Comparison of ENCODE assay signal across 9 cellular contexts in the genomic region with DNA sequence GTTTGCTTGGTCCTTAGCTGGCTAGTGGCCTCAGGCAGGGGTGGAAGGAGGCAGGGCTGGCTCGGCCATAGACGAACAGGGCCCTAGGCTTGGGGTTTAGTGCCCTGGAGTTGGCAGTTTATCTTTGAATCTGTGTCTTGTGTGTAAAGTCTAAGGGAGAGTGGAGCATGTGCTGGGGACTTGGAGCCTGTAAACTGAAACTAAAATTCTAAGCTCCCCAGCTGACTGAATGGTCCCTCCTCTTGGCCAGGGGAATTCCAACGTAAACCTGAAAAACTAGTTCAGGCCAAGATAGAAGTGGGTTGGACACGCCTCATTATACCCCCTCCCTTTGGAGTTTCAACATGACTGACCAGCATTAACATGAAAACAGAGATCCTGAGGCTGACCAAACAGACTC. TPM values are rescaled to one million over a fixed set of nuclear protein-coding genes. Genes with fewer than 3 reads are reported as not detected.
DNase-seq lines count a peak whose midpoint lies in the region; ATAC-seq and TF ChIP-seq lines count a peak whose summit lies in the region.
"Had no signal": no experiment of that assay in that cellular context is flagged by ENCODE, and none has a peak within 500 bp of the region (broad histone marks: within the 10 kb centered on the region; RNA-seq: fewer than 3 reads in every experiment).

No MANE protein-coding gene starts in this region.

- no peaks in the 10 kb centered on the region for H3K4me1 Mint-ChIP-seq in activated T-helper 17 cell treated with anti-CD3 and anti-CD28 coated beads, Interleukin-2, amount 50 U/mL, for 72 hours
- peaks cover 2% of the 10 kb centered on the region for H3K4me1 Mint-ChIP-seq in activated CD8-positive, alpha-beta memory T cell treated with anti-CD3 and anti-CD28 coated beads, Interleukin-2, amount 10 ng/mL, durations not matched to agents 7 days and 5 days
- no peaks in the 10 kb centered on the region for H3K4me1 Mint-ChIP-seq in activated naive CD4-positive, alpha-beta T cell treated with anti-CD3 and anti-CD28 coated beads for 36 hours (ENCODE audit: low read depth)

- H3K27ac ChIP-seq in lung (ENCODE audit: low read depth in 1 of 2, low read length in 1 of 2) = peak overlapping the region in 1 of 2 donors; percentile 92

- TF ChIP-seq CTCF in lung (IDR thresholded peaks at IDR 0.05; ENCODE audit: control extremely low read depth, extremely low read depth) = no peak

- H3K36me3 ChIP-seq in lung (ENCODE audit: control insufficient read depth in 2 of 2, insufficient read depth in 2 of 2, low read length in 2 of 2) = no peaks in the 10 kb centered on the region

- no peak overlapping the region for H3K4me3 ChIP-seq in lung

- no peaks in the 10 kb centered on the region for H3K27me3 ChIP-seq in lung (ENCODE audit: control insufficient read depth, insufficient read depth)

- peak; percentile 18 for TF ChIP-seq POLR2A in GM19099 (IDR thresholded peaks at IDR 0.05; ENCODE audit: extremely low read depth, insufficient read length, low read depth)

- H3K27ac Mint-ChIP-seq in activated T-helper 17 cell treated with anti-CD3 and anti-CD28 coated beads, Interleukin-2, amount 50 U/mL, for 72 hours = peak overlapping the region; percentile 34
- H3K27ac Mint-ChIP-seq in activated CD8-positive, alpha-beta memory T cell treated with anti-CD3 and anti-CD28 coated beads, Interleukin-2, amount 10 ng/mL, durations not matched to agents 7 days and 5 days = no peak overlapping the region
- no peak overlapping the region for H3K27ac Mint-ChIP-seq in activated naive CD4-positive, alpha-beta T cell treated with anti-CD3 and anti-CD28 coated beads for 36 hours

- H3K27me3 Mint-ChIP-seq in activated T-helper 17 cell treated with anti-CD3 and anti-CD28 coated beads, Interleukin-2, amount 50 U/mL, for 72 hours = peaks cover 4% of the 10 kb centered on the region
- peaks cover 3% of the 10 kb centered on the region for H3K27me3 Mint-ChIP-seq in activated CD8-positive, alpha-beta memory T cell treated with anti-CD3 and anti-CD28 coated beads, Interleukin-2, amount 10 ng/mL, durations not matched to agents 7 days and 5 days
- peaks cover 13% of the 10 kb centered on the region for H3K27me3 Mint-ChIP-seq in activated naive CD4-positive, alpha-beta T cell treated with anti-CD3 and anti-CD28 coated beads for 36 hours (ENCODE audit: low read depth)

- DNase-seq in lung (ENCODE audit: low spot score) = peak; percentile 71
- no peak for DNase-seq in stimulated activated naive CD4-positive, alpha-beta T cell (lab: John Stamatoyannopoulos, UW)
- no peak for DNase-seq in NCI-H187 treated with DMSO at 0.1 percent for 48 hours (lab: John Stamatoyannopoulos, UW)
- DNase-seq in activated CD8-positive, alpha-beta memory T cell treated with anti-CD3 and anti-CD28 coated beads, Interleukin-2, amount 10 ng/mL, durations not matched to agents 7 days and 5 days = no peak
- no peak for DNase-seq in activated naive CD4-positive, alpha-beta T cell treated with anti-CD3 and anti-CD28 coated beads for 36 hours

- no peaks in the 10 kb centered on the region for H3K36me3 Mint-ChIP-seq in activated T-helper 17 cell treated with anti-CD3 and anti-CD28 coated beads, Interleukin-2, amount 50 U/mL, for 72 hours (ENCODE audit: low read depth)
- H3K36me3 Mint-ChIP-seq in activated CD8-positive, alpha-beta memory T cell treated with anti-CD3 and anti-CD28 coated beads, Interleukin-2, amount 10 ng/mL, durations not matched to agents 7 days and 5 days = no peaks in the 10 kb centered on the region
- peaks cover 1% of the 10 kb centered on the region for H3K36me3 Mint-ChIP-seq in activated naive CD4-positive, alpha-beta T cell treated with anti-CD3 and anti-CD28 coated beads for 36 hours (ENCODE audit: low read depth)

- ATAC-seq in HG02981 (IDR thresholded peaks at IDR 0.05; ENCODE audit: unreplicated experiment) (peak; percentile 84), lung (ENCODE audit: insufficient read depth, low FRiP score) (peak; percentile 50)
- ATAC-seq in activated T-helper 17 cell treated with anti-CD3 and anti-CD28 coated beads, Interleukin-2, amount 50 U/mL, for 72 hours (replicated peaks) = peak; percentile 66
- ATAC-seq in activated CD8-positive, alpha-beta memory T cell treated with anti-CD3 and anti-CD28 coated beads, Interleukin-2, amount 10 ng/mL, durations not matched to agents 7 days and 5 days = no peak

- peaks cover 0 to 26% of the 10 kb centered on the region in 2 donors for H3K4me1 ChIP-seq in lung (ENCODE audit: control insufficient read depth in 2 of 2, insufficient read depth in 2 of 2, low read length in 2 of 2)

- H3K4me3 Mint-ChIP-seq in activated T-helper 17 cell treated with anti-CD3 and anti-CD28 coated beads, Interleukin-2, amount 50 U/mL, for 72 hours = no peak overlapping the region
- H3K4me3 Mint-ChIP-seq in activated CD8-positive, alpha-beta memory T cell treated with anti-CD3 and anti-CD28 coated beads, Interleukin-2, amount 10 ng/mL, durations not matched to agents 7 days and 5 days = no peak overlapping the region
- no peak overlapping the region for H3K4me3 Mint-ChIP-seq in activated naive CD4-positive, alpha-beta T cell treated with anti-CD3 and anti-CD28 coated beads for 36 hours

- no peaks in the 10 kb centered on the region for H3K9me3 Mint-ChIP-seq in activated T-helper 17 cell treated with anti-CD3 and anti-CD28 coated beads, Interleukin-2, amount 50 U/mL, for 72 hours
- H3K9me3 Mint-ChIP-seq in activated CD8-positive, alpha-beta memory T cell treated with anti-CD3 and anti-CD28 coated beads, Interleukin-2, amount 10 ng/mL, durations not matched to agents 7 days and 5 days (ENCODE audit: low read depth) = peaks cover 12% of the 10 kb centered on the region
- H3K9me3 Mint-ChIP-seq in activated naive CD4-positive, alpha-beta T cell treated with anti-CD3 and anti-CD28 coated beads for 36 hours = peaks cover 9% of the 10 kb centered on the region

- intact Hi-C loops in activated naive CD4-positive, alpha-beta T cell treated with anti-CD3 and anti-CD28 coated beads for 36 hours (cut with micrococcal nuclease) = no loop called here

- peaks cover 0 to under 1% of the 10 kb centered on the region in 2 donors for H3K9me3 ChIP-seq in lung (ENCODE audit: control insufficient read depth in 2 of 2, insufficient read depth in 1 of 2, low read length in 1 of 2)

- WGBS in lung, 2 donors = 24 to 41% methylated on average over 4 of the region's 4 CpGs

- CTCF ChIA-PET in activated CD8-positive, alpha-beta memory T cell treated with anti-CD3 and anti-CD28 coated beads, Interleukin-2, amount 10 ng/mL, durations not matched to agents 7 days and 5 days (lab: Charles Lee) = no interaction called here
- CTCF ChIA-PET in activated naive CD4-positive, alpha-beta T cell treated with anti-CD3 and anti-CD28 coated beads for 36 hours (lab: Charles Lee) = no interaction called here

RNA-seq across cellular contexts. Expression of gene GPR78, which starts 46.1 kb away (rescaled TPM):
- total RNA-seq in activated T-helper 17 cell treated with anti-CD3 and anti-CD28 coated beads, Interleukin-2, amount 50 U/mL, for 72 hours = not detected
- under 1 TPM in 1 of 2 donors, not detected in 1; 0.28 TPM for total RNA-seq in lung
- under 1 TPM in 1 of 2 donors, not detected in 1; 0.05 TPM for polyA plus RNA-seq in lung
- not detected for total RNA-seq in activated CD8-positive, alpha-beta memory T cell treated with anti-CD3 and anti-CD28 coated beads, Interleukin-2, amount 10 ng/mL, durations not matched to agents 7 days and 5 days
- total RNA-seq in activated naive CD4-positive, alpha-beta T cell treated with anti-CD3 and anti-CD28 coated beads for 36 hours = not detected
- total RNA-seq: pulmonary artery endothelial cell had no signal

RNA-seq across cellular contexts. Expression of gene CPZ, which starts 58.4 kb away (rescaled TPM):
- total RNA-seq in activated T-helper 17 cell treated with anti-CD3 and anti-CD28 coated beads, Interleukin-2, amount 50 U/mL, for 72 hours = not detected
- 1 to 10 TPM; 2.0 to 5.5 TPM for total RNA-seq in lung
- 1 to 10 TPM; 1.4 to 3.5 TPM for polyA plus RNA-seq in lung
- not detected for total RNA-seq in activated CD8-positive, alpha-beta memory T cell treated with anti-CD3 and anti-CD28 coated beads, Interleukin-2, amount 10 ng/mL, durations not matched to agents 7 days and 5 days
- total RNA-seq in activated naive CD4-positive, alpha-beta T cell treated with anti-CD3 and anti-CD28 coated beads for 36 hours = not detected
- total RNA-seq: pulmonary artery endothelial cell had no signal
